ENCODE assay signal across 20 cellular contexts in the genomic region with DNA sequence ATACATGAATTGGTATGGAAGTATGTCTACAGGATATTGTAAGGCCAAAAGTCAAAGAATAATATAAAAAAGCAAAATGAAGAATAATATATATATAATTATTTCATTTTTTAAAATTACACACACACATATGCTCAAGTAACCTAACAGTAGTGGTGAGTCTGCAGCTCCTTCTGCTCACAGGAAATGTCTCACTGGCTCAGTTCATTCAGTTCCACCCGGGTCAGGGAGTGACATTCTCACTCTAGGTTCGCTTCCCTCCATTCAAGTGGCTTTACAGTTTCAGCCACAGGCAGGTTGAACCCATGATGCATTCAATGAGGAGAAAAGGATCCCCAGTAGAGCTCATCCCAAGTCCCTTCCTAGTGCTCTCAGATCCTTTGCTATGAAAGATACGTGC.
DNase-seq lines count a peak whose midpoint lies in the region; ATAC-seq, FAIRE-seq and TF ChIP-seq lines count a peak whose summit lies in the region.
"Had no signal": no experiment of that assay in that cellular context is flagged by ENCODE, and none has a peak within 500 bp of the region (broad histone marks: within the 10 kb centered on the region; RNA-seq: fewer than 3 reads in every experiment).

No MANE protein-coding gene starts in this region.

- DNase-seq in ELR (ENCODE audit: low read depth) = peak; percentile 40
- DNase-seq in GM18507 (ENCODE audit: extremely low spot score, insufficient read length, low read depth) = no peak
- peak; percentile 5 for DNase-seq in colonic mucosa
- DNase-seq in esophagus squamous epithelium (lab: John Stamatoyannopoulos, UW) = no peak
- DNase-seq in NCI-H82 treated with DMSO at 0.1 percent for 48 hours (lab: John Stamatoyannopoulos, UW; ENCODE audit: unreplicated experiment) = no peak
- DNase-seq in PC-9 = no peak
- DNase-seq: CD8-positive, alpha-beta memory T cell; HCEC 1CT; Kasumi-1; MG63; NCI-H1048; NCI-H1436 treated with DMSO at 0.1 percent for 48 hours; NCI-H2029; NCI-H345; NCI-H524 treated with DMSO at 0.1 percent for 48 hours had no signal

- 50 to 56% methylated on average over 3 of the region's 3 CpGs for WGBS in esophagus squamous epithelium, 2 donors

- no peaks in the 10 kb centered on the region for H3K79me2 ChIP-seq in PC-9 (ENCODE audit: low read depth)

- TF ChIP-seq CTCF in colonic mucosa (IDR thresholded peaks at IDR 0.05) (no peak), esophagus squamous epithelium (IDR thresholded peaks at IDR 0.05) (no peak), PC-9 (conservative IDR thresholded peaks at IDR 0.05) (no peak)

- intact Hi-C loops in colonic mucosa (cut with DNase I) (no loop called here), esophagus squamous epithelium (cut with DNase I) (loop anchor here (10.0 kb wide), 1 partner anchor 730 kb away; no protein-coding TSS in a partner anchor), PC-9 (cut with micrococcal nuclease; ENCODE audit: unreplicated experiment) (no loop called here)

- H3K27ac ChIP-seq in colonic mucosa (no peak overlapping the region), esophagus squamous epithelium (peak overlapping the region in 3 of 4 donors; percentile 21 to 84 (median 62)), PC-9 (no peak overlapping the region)
- H3K27ac ChIP-seq: BLaER1 treated with 17β-estradiol and CSF1 and Interleukin-3, amounts not matched to agents 10 nM and 100 nM had no signal

- H3K27me3 ChIP-seq in colonic mucosa (no peaks in the 10 kb centered on the region), esophagus squamous epithelium (no peaks in the 10 kb centered on the region), PC-9 (ENCODE audit: insufficient read depth, low read depth) (no peaks in the 10 kb centered on the region)
- H3K27me3 ChIP-seq: BLaER1 treated with 17β-estradiol and CSF1 and Interleukin-3, amounts not matched to agents 10 nM and 100 nM; MG63 had no signal

- TF ChIP-seq POLR2A in esophagus squamous epithelium (IDR thresholded peaks at IDR 0.05) = no peak

- H3K36me3 ChIP-seq in colonic mucosa (no peaks in the 10 kb centered on the region), esophagus squamous epithelium (no peaks in the 10 kb centered on the region), PC-9 (ENCODE audit: low read depth) (peaks cover 4% of the 10 kb centered on the region; the same call in 1 of the 2 replicates)
- H3K36me3 ChIP-seq: MG63 had no signal

- H3K4me3 ChIP-seq in colonic mucosa (no peak overlapping the region), esophagus squamous epithelium (no peak overlapping the region), PC-9 (no peak overlapping the region)
- H3K4me3 ChIP-seq: BLaER1 treated with 17β-estradiol and CSF1 and Interleukin-3, amounts not matched to agents 10 nM and 100 nM; GM23338; MG63 had no signal

- FAIRE-seq in GM18507 (lab: Jason Lieb, UNC) = peak; percentile 70
- FAIRE-seq: D721Med, HTR-8/SVneo had no signal

- no peaks in the 10 kb centered on the region for H4K20me1 ChIP-seq in PC-9 (ENCODE audit: insufficient read depth)
- H4K20me1 ChIP-seq: BLaER1 treated with 17β-estradiol and CSF1 and Interleukin-3, amounts not matched to agents 10 nM and 100 nM had no signal

- peaks cover 3% of the 10 kb centered on the region; the same call in 1 of the 2 replicates for H3F3A ChIP-seq in PC-9 (ENCODE audit: insufficient read depth, low read depth)

- H3K4me2 ChIP-seq in PC-9 = no peak overlapping the region
- H3K4me2 ChIP-seq: BLaER1 treated with 17β-estradiol and CSF1 and Interleukin-3, amounts not matched to agents 10 nM and 100 nM; GM23338 had no signal

- no peaks in the 10 kb centered on the region for H3K9me2 ChIP-seq in PC-9 (ENCODE audit: insufficient read depth)

- POLR2A ChIA-PET in PC-9 (lab: Charles Lee; ENCODE audit: unreplicated experiment) = interaction anchor here (0.6 to 0.7 kb wide), 2 partner anchors 457 to 1185 kb away, joined by 8 to 22 read pairs; no protein-coding TSS in a partner anchor

- H2AFZ ChIP-seq in PC-9 = no peak overlapping the region
- H2AFZ ChIP-seq: GM23338 had no signal

- H3K9ac ChIP-seq in colonic mucosa (ENCODE audit: low read depth in 2 of 2, low read length in 2 of 2) = no peak overlapping the region
- H3K9ac ChIP-seq: BLaER1 treated with 17β-estradiol and CSF1 and Interleukin-3, amounts not matched to agents 10 nM and 100 nM had no signal

- BruUV-seq in PC-9 (replicated peaks; lab: Mats Ljungman, UMichigan) = no TSS peak

- CTCF ChIA-PET in PC-9 (lab: Charles Lee) = interaction anchor here (0.6 kb wide), 3 partner anchors 93 to 776 kb away, joined by 3 to 6 read pairs (median 4); no protein-coding TSS in a partner anchor

- no peaks in the 10 kb centered on the region for H3K4me1 ChIP-seq in colonic mucosa
- peaks cover 0 to 55% (median 0%) of the 10 kb centered on the region in 3 donors for H3K4me1 ChIP-seq in esophagus squamous epithelium
- H3K4me1 ChIP-seq in PC-9 (replicated peaks; ENCODE audit: insufficient read depth) = 0 out of 2 replicates have a peak, but pooled peaks cover 4% of the 10 kb centered on the region

- ATAC-seq in GM21723 (IDR thresholded peaks at IDR 0.05; ENCODE audit: unreplicated experiment) = no peak
- ATAC-seq: GM23338 had no signal

- H3K9me3 ChIP-seq in colonic mucosa = no peaks in the 10 kb centered on the region
- no peaks in the 10 kb centered on the region for H3K9me3 ChIP-seq in esophagus squamous epithelium
- H3K9me3 ChIP-seq in PC-9 (ENCODE audit: insufficient read depth, low read depth) = no peaks in the 10 kb centered on the region
- H3K9me3 ChIP-seq: BLaER1 treated with 17β-estradiol and CSF1 and Interleukin-3, amounts not matched to agents 10 nM and 100 nM; MG63 had no signal

Comparison
In these comparisons a context has a peak if more than half of its experiments do, and no peak if none do; other contexts are left out.
1. DNase-seq: peak in ELR (single experiment) and colonic mucosa (single experiment); none in GM18507 (single experiment), esophagus squamous epithelium (single experiment), NCI-H82 treated with DMSO at 0.1 percent for 48 hours (single experiment) and PC-9 (0 of 2).
2. H3K27ac ChIP-seq: peak in esophagus squamous epithelium (3 of 4); none in colonic mucosa (single experiment) and PC-9 (single experiment).